In the genomic region with DNA sequence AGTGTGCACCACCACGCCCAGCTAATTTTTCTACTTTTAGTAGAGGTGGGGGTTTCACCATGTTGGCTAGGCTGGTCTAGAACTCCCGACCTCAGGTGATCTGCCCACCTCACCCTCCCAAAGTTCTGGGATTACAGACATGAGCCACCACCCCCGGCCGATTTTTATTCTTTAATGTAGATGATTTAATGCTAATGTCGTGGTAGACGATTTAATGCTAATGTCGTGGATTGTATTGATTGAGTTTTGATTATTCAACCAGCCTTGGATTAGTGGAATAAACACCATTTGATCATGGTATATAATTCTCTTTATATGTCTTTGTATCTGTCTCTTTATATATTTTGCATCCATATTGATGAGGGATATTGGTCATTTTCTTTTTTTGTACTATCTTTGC, we compare ENCODE assay signal across 9 cellular contexts.
"Had no signal": no experiment of that assay in that cellular context is flagged by ENCODE, and none has a peak within 500 bp of the region (broad histone marks: within the 10 kb centered on the region; RNA-seq: fewer than 3 reads in every experiment).

No MANE protein-coding gene starts in this region.

- H3K4me3 Mint-ChIP-seq: HFFc6 had no signal

- FAIRE-seq: H54 had no signal

- H3K9me3 ChIP-seq: HAP-1 had no signal

- H2AFZ ChIP-seq: GM23248 had no signal

- H3K4me1 ChIP-seq: HAP-1 had no signal

- DNase-seq: GM23248, GOT3, HFFc6, IMR-90, KBM-7 had no signal

- H3K9ac ChIP-seq: GM23248 had no signal

- H3K27ac ChIP-seq: GM23248, HL-60 had no signal

- ATAC-seq: HCT116 had no signal

- H3K4me3 ChIP-seq: GM23248, HAP-1 had no signal

- H3K27ac Mint-ChIP-seq: HFFc6 had no signal
